ENCODE assay signal across 12 cellular contexts in genomic region chr4:174763454-174764104, GRCh38.
DNase-seq lines count a peak whose midpoint lies in the region; ATAC-seq and TF ChIP-seq lines count a peak whose summit lies in the region.
"Had no signal": no experiment of that assay in that cellular context is flagged by ENCODE, and none has a peak within 500 bp of the region (broad histone marks: within the 10 kb centered on the region; RNA-seq: fewer than 3 reads in every experiment).

No MANE protein-coding gene starts in this region.

- ATAC-seq in GM19452 (IDR thresholded peaks at IDR 0.05; ENCODE audit: unreplicated experiment): peak; percentile 60
- ATAC-seq in HG02973 (IDR thresholded peaks at IDR 0.05; ENCODE audit: unreplicated experiment): peak; percentile 82
- ATAC-seq in body of pancreas: no peak
- ATAC-seq: activated T-helper 17 cell treated with anti-CD3 and anti-CD28 coated beads, Interleukin-2, amount 50 U/mL, for 72 hours had no signal

- H3K27ac ChIP-seq in SU-DHL-6 (ENCODE audit: low read depth, low read length) (no peak overlapping the region), tibial nerve (no peak overlapping the region), body of pancreas (no peak overlapping the region)
- H3K27ac ChIP-seq: VCaP had no signal

- no peaks in the 10 kb centered on the region for H4K20me1 ChIP-seq in SU-DHL-6 (ENCODE audit: low read depth, low read length)

- H3K9me3 ChIP-seq in SU-DHL-6 (ENCODE audit: insufficient read depth, low read length): no peaks in the 10 kb centered on the region
- H3K9me3 ChIP-seq in tibial nerve: no peaks in the 10 kb centered on the region
- no peaks in the 10 kb centered on the region for H3K9me3 ChIP-seq in body of pancreas

- no peak overlapping the region for H3K4me3 ChIP-seq in SU-DHL-6 (ENCODE audit: insufficient read depth, low read length, poor library complexity, severe bottlenecking)
- no peak overlapping the region for H3K4me3 ChIP-seq in tibial nerve
- no peak overlapping the region for H3K4me3 ChIP-seq in body of pancreas

- H3K4me2 ChIP-seq in SU-DHL-6 (ENCODE audit: low read depth, low read length, poor library complexity, severe bottlenecking): peak overlapping the region; percentile 9

- no peaks in the 10 kb centered on the region; the same call in 1 of the 2 replicates for H3F3A ChIP-seq in SU-DHL-6 (ENCODE audit: insufficient read depth)

- in situ Hi-C loops in ACHN (cut with HindIII; ENCODE audit: low pct_ligation_motif_present, low pct_unique_long_range_greater_than_20kb, low sequenced_read_pairs): no loop called here

- no peak for TF ChIP-seq POLR2A in tibial nerve (IDR thresholded peaks at IDR 0.05)
- TF ChIP-seq POLR2A in body of pancreas (IDR thresholded peaks at IDR 0.05): no peak

- H3K4me1 ChIP-seq in tibial nerve: no peaks in the 10 kb centered on the region
- H3K4me1 ChIP-seq in body of pancreas: no peaks in the 10 kb centered on the region

- H3K36me3 ChIP-seq in SU-DHL-6 (ENCODE audit: low read length) (no peaks in the 10 kb centered on the region), tibial nerve (no peaks in the 10 kb centered on the region), body of pancreas (replicated peaks in 1 of 2; ENCODE audit: insufficient read depth in 1 of 2, low read depth in 2 of 2) (no peaks in the 10 kb centered on the region)

- peak overlapping the region; percentile 53 for H2AFZ ChIP-seq in SU-DHL-6 (ENCODE audit: low read depth, low read length, severe bottlenecking)

- H3K9me2 ChIP-seq in SU-DHL-6 (replicated peaks; ENCODE audit: insufficient read depth, low read length): no peaks in the 10 kb centered on the region

- TF ChIP-seq CTCF in SU-DHL-6 (IDR thresholded peaks at IDR 0.05; ENCODE audit: insufficient read depth, low read length, poor library complexity, severe bottlenecking) (no peak), tibial nerve (IDR thresholded peaks at IDR 0.05) (no peak), body of pancreas (IDR thresholded peaks at IDR 0.05) (no peak)

- TF ChIP-seq EP300 in tibial nerve (IDR thresholded peaks at IDR 0.05): no peak

- H3K27me3 ChIP-seq in SU-DHL-6 (ENCODE audit: low read length): no peaks in the 10 kb centered on the region
- no peaks in the 10 kb centered on the region for H3K27me3 ChIP-seq in tibial nerve
- H3K27me3 ChIP-seq in body of pancreas: no peaks in the 10 kb centered on the region

- H3K79me2 ChIP-seq in SU-DHL-6 (ENCODE audit: insufficient read depth, low read length): no peaks in the 10 kb centered on the region

- 73 to 74% methylated on average over 4 of the region's 4 CpGs for WGBS in tibial nerve, 2 donors
- WGBS in body of pancreas, 2 donors: 42 to 50% methylated on average over 4 of the region's 4 CpGs

- intact Hi-C loops in head of caudate nucleus (cut with DNase I): no loop called here
- intact Hi-C loops in body of pancreas (cut with DNase I): no loop called here

- H3K9ac ChIP-seq in SU-DHL-6 (ENCODE audit: low read length): no peak overlapping the region

- peak; percentile 13 for DNase-seq in ACHN
- DNase-seq in tibial nerve (ENCODE audit: low spot score in 2 of 2): no peak
- no peak for DNase-seq in head of caudate nucleus
- no peak for DNase-seq in body of pancreas
- DNase-seq in NCI-H1417 treated with DMSO at 0.1 percent for 48 hours (lab: John Stamatoyannopoulos, UW): no peak
- DNase-seq: cortex of kidney; stimulated activated naive CD4-positive, alpha-beta T cell had no signal
